ENCODE assay signal across 11 cellular contexts in genomic region chr3:156760333-156760732, GRCh38.
DNase-seq lines count a peak whose midpoint lies in the region; ATAC-seq and TF ChIP-seq lines count a peak whose summit lies in the region.
"Had no signal": no experiment of that assay in that cellular context is flagged by ENCODE, and none has a peak within 500 bp of the region (broad histone marks: within the 10 kb centered on the region; RNA-seq: fewer than 3 reads in every experiment).

No MANE protein-coding gene starts in this region.

- peak overlapping the region; percentile 78 for H3K27ac ChIP-seq in mammary epithelial cell (ENCODE audit: insufficient read depth, low read depth, low read length)
- H3K27ac ChIP-seq in heart right ventricle, result no peak overlapping the region

- H3K36me3 ChIP-seq in mammary epithelial cell (ENCODE audit: insufficient read depth, low read length) (no peaks in the 10 kb centered on the region), heart right ventricle (no peaks in the 10 kb centered on the region)

- peaks cover 35% of the 10 kb centered on the region for H3K4me1 ChIP-seq in mammary epithelial cell (ENCODE audit: insufficient read depth, low read length)
- H3K4me1 ChIP-seq in heart right ventricle, result peaks cover 0 to 25% (median 10%) of the 10 kb centered on the region in 9 donors

- peak; percentile 91 for DNase-seq in mammary epithelial cell
- no peak for DNase-seq in MCF 10A (ENCODE audit: unreplicated experiment)
- peak; percentile 69 for DNase-seq in OCI-M1 (lab: John Stamatoyannopoulos, UW)
- no peak for DNase-seq in cerebellar cortex (ENCODE audit: low spot score)
- no peak for DNase-seq in UCSD-AML1 (lab: John Stamatoyannopoulos, UW; ENCODE audit: unreplicated experiment)
- DNase-seq in heart right ventricle, result no peak
- no peak for DNase-seq in NCI-H82 (lab: John Stamatoyannopoulos, UW)
- DNase-seq: activated naive CD4-positive, alpha-beta T cell treated with Interleukin-2 at 50 U/mL for 16 hours had no signal

- dilution Hi-C loops in mammary epithelial cell (cut with HindIII; ENCODE audit: low sequenced_read_pairs), result no loop called here

- no peaks in the 10 kb centered on the region for H3K9me3 ChIP-seq in mammary epithelial cell (replicated peaks; ENCODE audit: insufficient read depth, low read length)
- peaks cover 0 to 12% (median 0%) of the 10 kb centered on the region in 11 donors for H3K9me3 ChIP-seq in heart right ventricle

- no peak overlapping the region for H3K4me3 ChIP-seq in mammary epithelial cell (replicated peaks in 1 of 3; ENCODE audit: insufficient read depth in 1 of 3, low read depth in 2 of 3, low read length in 3 of 3)
- no peak overlapping the region for H3K4me3 ChIP-seq in heart right ventricle

- BruUV-seq in mammary epithelial cell (replicated peaks; lab: Mats Ljungman, UMichigan), result no TSS peak
- no TSS peak for BruUV-seq in MCF 10A (replicated peaks; lab: Mats Ljungman, UMichigan)

- H3K79me2 ChIP-seq in mammary epithelial cell (ENCODE audit: insufficient read depth, low read length), result no peaks in the 10 kb centered on the region

- H3K4me2 ChIP-seq in mammary epithelial cell (ENCODE audit: insufficient read depth, low read depth, low read length), result peak overlapping the region; percentile 61

- H2AFZ ChIP-seq in mammary epithelial cell (ENCODE audit: low read depth, low read length), result peak overlapping the region; percentile 48

- H3K27me3 ChIP-seq in mammary epithelial cell (ENCODE audit: insufficient read depth, low read length) (no peaks in the 10 kb centered on the region), heart right ventricle (no peaks in the 10 kb centered on the region)

- H3K27ac Mint-ChIP-seq in MCF 10A (ENCODE audit: low read depth, unreplicated experiment), result no peak overlapping the region
- H3K27ac Mint-ChIP-seq: memory B cell; T-helper 1 cell treated with Interleukin-12 subunit alpha and Interleukin-12 subunit beta and Interleukin-4 antibody, amounts not matched to agents 30 μg/mL and 1 μg/mL, for 36 hours had no signal

- intact Hi-C loops in mammary epithelial cell (cut with micrococcal nuclease), result no loop called here
- intact Hi-C loops in MCF 10A (cut with micrococcal nuclease), result no loop called here
- intact Hi-C loops in heart right ventricle (cut with DNase I), result no loop called here

- no peaks in the 10 kb centered on the region for H3K36me3 Mint-ChIP-seq in MCF 10A (ENCODE audit: insufficient read depth, unreplicated experiment)

- ATAC-seq in HG02938 (IDR thresholded peaks at IDR 0.05; ENCODE audit: unreplicated experiment), result peak; percentile 85
- no peak for ATAC-seq in heart right ventricle

- no peaks in the 10 kb centered on the region for H3K9me3 Mint-ChIP-seq in MCF 10A (ENCODE audit: unreplicated experiment)
- H3K9me3 Mint-ChIP-seq: T-helper 1 cell treated with Interleukin-12 subunit alpha and Interleukin-12 subunit beta and Interleukin-4 antibody, amounts not matched to agents 30 μg/mL and 1 μg/mL, for 36 hours had no signal

- H3K4me1 Mint-ChIP-seq in MCF 10A (ENCODE audit: insufficient read depth, unreplicated experiment), result peaks cover 21% of the 10 kb centered on the region
- H3K4me1 Mint-ChIP-seq: memory B cell had no signal

- H3K27me3 Mint-ChIP-seq in MCF 10A (ENCODE audit: insufficient read depth, unreplicated experiment), result no peaks in the 10 kb centered on the region
- H3K27me3 Mint-ChIP-seq: memory B cell had no signal

- POLR2A ChIA-PET in MCF 10A (lab: Yijun Ruan, JAX), result interaction anchor here (0.7 to 2.7 kb wide), 8 partner anchors 13 to 142 kb away, joined by 3 to 20 read pairs (median 4); partner anchors contain the start of gene TIPARP

- no peaks in the 10 kb centered on the region for H4K20me1 ChIP-seq in mammary epithelial cell (ENCODE audit: insufficient read depth, low read length)

- peak overlapping the region; percentile 33 for H3K9ac ChIP-seq in mammary epithelial cell (ENCODE audit: insufficient read depth, low read length)

- TF ChIP-seq CTCF in mammary epithelial cell (conservative IDR thresholded peaks at IDR 0.05 in 1 of 2, IDR thresholded peaks at IDR 0.05 in 1 of 2; ENCODE audit: extremely low read depth in 1 of 2, insufficient read depth in 1 of 2, low read depth in 1 of 2, low read length in 2 of 2) (no peak), MCF 10A (IDR thresholded peaks at IDR 0.05; ENCODE audit: unreplicated experiment) (no peak), heart right ventricle (IDR thresholded peaks at IDR 0.05) (no peak)

- H3K4me3 Mint-ChIP-seq in MCF 10A (ENCODE audit: unreplicated experiment), result no peak overlapping the region
- H3K4me3 Mint-ChIP-seq: memory B cell; T-helper 1 cell treated with Interleukin-12 subunit alpha and Interleukin-12 subunit beta and Interleukin-4 antibody, amounts not matched to agents 30 μg/mL and 1 μg/mL, for 36 hours had no signal

- CTCF ChIA-PET in mammary epithelial cell (lab: Charles Lee; ENCODE audit: low non-redundant PET), result no interaction called here
- CTCF ChIA-PET in MCF 10A (lab: Yijun Ruan, JAX), result interaction anchor here (0.6 to 0.7 kb wide), 3 partner anchors 18 to 191 kb away, joined by 3 to 7 read pairs (median 4); no protein-coding TSS in a partner anchor

- in situ Hi-C loops in mammary epithelial cell (cut with MboI; ENCODE audit: low sequenced_read_pairs in 2 of 2), result no loop called here

Comparison
In these comparisons a context has a peak if more than half of its experiments do, and no peak if none do; other contexts are left out.
1. DNase-seq: peak in mammary epithelial cell (single experiment) and OCI-M1 (single experiment); none in MCF 10A (single experiment), cerebellar cortex (single experiment), UCSD-AML1 (single experiment), heart right ventricle (0 of 2) and NCI-H82 (single experiment).